In the genomic region with DNA sequence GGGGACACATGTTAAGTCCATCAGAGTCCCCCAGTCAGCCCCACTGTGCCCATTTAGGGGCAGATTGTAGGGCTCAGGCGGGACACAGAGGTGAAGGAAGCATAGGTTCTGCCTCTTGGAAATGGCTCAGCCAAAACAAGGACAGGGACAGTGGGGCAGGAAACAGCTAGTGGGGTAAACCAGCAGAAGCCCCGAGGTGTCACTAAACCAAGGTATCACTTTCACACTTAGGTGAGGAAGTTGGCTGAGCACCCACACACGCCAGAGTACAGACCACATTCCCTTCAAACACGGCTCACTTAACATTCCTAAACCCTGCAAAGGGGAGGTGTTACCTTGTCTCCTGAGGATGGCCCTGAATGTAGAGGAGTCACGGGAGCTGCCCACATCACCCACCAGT, we compare ENCODE assay signal across 11 cellular contexts. TPM values are rescaled to one million over a fixed set of nuclear protein-coding genes. Genes with fewer than 3 reads are reported as not detected.
DNase-seq lines count a peak whose midpoint lies in the region; ATAC-seq, FAIRE-seq and TF ChIP-seq lines count a peak whose summit lies in the region.
"Not testable (repeated sequence)": the region's sequence is repeated elsewhere in the genome, so short reads cannot be mapped to it uniquely, and the experiment has no call there.
"Had no signal": no experiment of that assay in that cellular context is flagged by ENCODE, and none has a peak within 500 bp of the region (broad histone marks: within the 10 kb centered on the region; RNA-seq: fewer than 3 reads in every experiment).

No MANE protein-coding gene starts in this region.

- H3K4me1 Mint-ChIP-seq in activated CD8-positive, alpha-beta T cell treated with anti-CD3 and anti-CD28 coated beads for 36 hours (ENCODE audit: low read depth); central memory CD8-positive, alpha-beta T cell: not testable (repeated sequence)

- not testable (repeated sequence) for H3K4me3 Mint-ChIP-seq in activated CD8-positive, alpha-beta T cell treated with anti-CD3 and anti-CD28 coated beads for 36 hours; central memory CD8-positive, alpha-beta T cell

- TF ChIP-seq CTCF in activated CD8-positive, alpha-beta T cell treated with anti-CD3 and anti-CD28 coated beads for 36 hours (IDR thresholded peaks at IDR 0.05) = not testable (repeated sequence)

- ATAC-seq in GM19043 (IDR thresholded peaks at IDR 0.05; ENCODE audit: low read depth, unreplicated experiment) (peak; percentile 82), GM19467 (IDR thresholded peaks at IDR 0.05; ENCODE audit: unreplicated experiment) (peak; percentile 87), GM21825 (IDR thresholded peaks at IDR 0.05; ENCODE audit: unreplicated experiment) (peak; percentile 79), HG02981 (IDR thresholded peaks at IDR 0.05; ENCODE audit: unreplicated experiment) (peak; percentile 85)
- ATAC-seq in activated CD8-positive, alpha-beta T cell treated with anti-CD3 and anti-CD28 coated beads for 36 hours = peak; percentile 52
- peak; percentile 89 for ATAC-seq in central memory CD8-positive, alpha-beta T cell (replicated peaks; ENCODE audit: extremely low read depth, poor library complexity, severe bottlenecking)

- not testable (repeated sequence) for H3K36me3 Mint-ChIP-seq in activated CD8-positive, alpha-beta T cell treated with anti-CD3 and anti-CD28 coated beads for 36 hours (ENCODE audit: low read depth); central memory CD8-positive, alpha-beta T cell (ENCODE audit: insufficient read depth)

- CTCF ChIA-PET in activated CD8-positive, alpha-beta T cell treated with anti-CD3 and anti-CD28 coated beads for 36 hours (lab: Charles Lee) = not testable (repeated sequence)

- H3K27ac Mint-ChIP-seq in activated CD8-positive, alpha-beta T cell treated with anti-CD3 and anti-CD28 coated beads for 36 hours; central memory CD8-positive, alpha-beta T cell (ENCODE audit: low read depth): not testable (repeated sequence)

- FAIRE-seq in GM18507 (lab: Jason Lieb, UNC) = peak; percentile 85

- intact Hi-C loops in activated CD8-positive, alpha-beta T cell treated with anti-CD3 and anti-CD28 coated beads for 36 hours (cut with micrococcal nuclease) = not testable (repeated sequence)

- not testable (repeated sequence) for DNase-seq in GM18507 (ENCODE audit: extremely low spot score, insufficient read length, low read depth); activated CD8-positive, alpha-beta T cell treated with anti-CD3 and anti-CD28 coated beads for 36 hours; central memory CD8-positive, alpha-beta T cell (ENCODE audit: low spot score in 2 of 2)

- not testable (repeated sequence) for H3K9me3 Mint-ChIP-seq in activated CD8-positive, alpha-beta T cell treated with anti-CD3 and anti-CD28 coated beads for 36 hours; central memory CD8-positive, alpha-beta T cell

- POLR2A ChIA-PET in activated CD8-positive, alpha-beta T cell treated with anti-CD3 and anti-CD28 coated beads for 36 hours (lab: Charles Lee) = not testable (repeated sequence)

- H3K27me3 Mint-ChIP-seq in activated CD8-positive, alpha-beta T cell treated with anti-CD3 and anti-CD28 coated beads for 36 hours; central memory CD8-positive, alpha-beta T cell: not testable (repeated sequence)

RNA-seq across cellular contexts. Expression of gene NUTM2F, which starts 12.2 kb away (rescaled TPM):
- total RNA-seq in activated CD8-positive, alpha-beta T cell treated with anti-CD3 and anti-CD28 coated beads for 36 hours = not detected
- total RNA-seq: G401; GM23248; SK-MEL-5; T-helper 2 cell treated with Interferon-gamma antibody and Interleukin-4, amounts not matched to agents 100 ng/mL and 5 ng/mL, for 36 hours had no signal

RNA-seq across cellular contexts. Expression of gene ZNF169, which starts 57.1 kb away (rescaled TPM):
- total RNA-seq in activated CD8-positive, alpha-beta T cell treated with anti-CD3 and anti-CD28 coated beads for 36 hours = 1 to 10 TPM; 5.5 to 5.7 TPM
